In the genomic region with DNA sequence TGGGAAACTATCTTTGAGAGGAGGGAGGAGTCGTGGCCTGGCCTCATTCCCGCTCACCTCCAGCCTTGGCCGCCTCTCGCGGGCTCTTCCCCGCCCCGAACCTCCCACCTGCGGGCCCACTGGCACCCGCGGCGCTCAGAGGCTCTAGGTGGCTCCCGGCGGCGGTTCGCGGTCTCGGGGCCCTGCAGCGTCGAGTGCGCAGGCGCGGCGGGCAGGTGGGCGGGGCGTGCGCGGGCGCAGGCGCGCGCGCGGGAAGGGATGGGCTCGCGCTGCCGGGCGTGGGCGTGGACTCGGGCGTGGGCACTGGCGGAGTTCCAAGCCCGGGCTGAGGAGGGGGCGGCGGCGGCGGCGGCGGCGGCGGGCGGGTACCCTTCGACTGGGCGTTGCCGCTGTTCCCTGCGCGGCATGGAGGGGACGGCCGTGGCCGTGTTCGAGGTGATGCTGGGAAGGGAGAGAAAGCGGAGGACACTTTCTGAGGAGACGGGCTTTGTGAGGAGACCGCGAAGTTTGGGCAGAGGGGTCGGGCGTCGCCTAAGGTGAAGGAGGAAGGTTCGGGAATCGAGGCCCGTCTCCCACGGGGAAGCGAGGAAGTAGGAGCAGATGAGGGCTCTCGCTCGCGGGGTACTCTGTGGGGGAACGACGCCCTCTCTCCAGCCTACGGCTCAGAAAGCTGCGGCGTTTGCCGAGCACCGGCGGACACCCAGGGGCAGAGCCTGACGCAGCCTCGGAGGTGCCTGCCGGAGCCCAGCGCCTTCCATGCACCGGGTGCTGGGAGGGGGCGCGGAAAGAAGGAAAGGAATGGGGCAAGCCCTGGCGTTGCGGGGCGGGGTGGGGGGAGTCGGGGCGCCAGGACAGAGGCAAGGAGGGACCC, we compare ENCODE assay signal across 2 cellular contexts.
TF ChIP-seq lines count a peak whose summit lies in the region.

No MANE protein-coding gene starts in this region.

TF ChIP-seq in HEK293, 187 proteins besides CTCF, POLR2A, EP300 and RAD21 (continued from another document and continues in another):
- TF ChIP-seq, protein P1, sequence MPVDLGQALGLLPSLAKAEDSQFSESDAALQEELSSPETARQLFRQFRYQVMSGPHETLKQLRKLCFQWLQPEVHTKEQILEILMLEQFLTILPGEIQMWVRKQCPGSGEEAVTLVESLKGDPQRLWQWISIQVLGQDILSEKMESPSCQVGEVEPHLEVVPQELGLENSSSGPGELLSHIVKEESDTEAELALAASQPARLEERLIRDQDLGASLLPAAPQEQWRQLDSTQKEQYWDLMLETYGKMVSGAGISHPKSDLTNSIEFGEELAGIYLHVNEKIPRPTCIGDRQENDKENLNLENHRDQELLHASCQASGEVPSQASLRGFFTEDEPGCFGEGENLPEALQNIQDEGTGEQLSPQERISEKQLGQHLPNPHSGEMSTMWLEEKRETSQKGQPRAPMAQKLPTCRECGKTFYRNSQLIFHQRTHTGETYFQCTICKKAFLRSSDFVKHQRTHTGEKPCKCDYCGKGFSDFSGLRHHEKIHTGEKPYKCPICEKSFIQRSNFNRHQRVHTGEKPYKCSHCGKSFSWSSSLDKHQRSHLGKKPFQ (tag by site-specific recombination; IDR thresholded peaks at IDR 0.05), result no peak
- TF ChIP-seq, protein P2, sequence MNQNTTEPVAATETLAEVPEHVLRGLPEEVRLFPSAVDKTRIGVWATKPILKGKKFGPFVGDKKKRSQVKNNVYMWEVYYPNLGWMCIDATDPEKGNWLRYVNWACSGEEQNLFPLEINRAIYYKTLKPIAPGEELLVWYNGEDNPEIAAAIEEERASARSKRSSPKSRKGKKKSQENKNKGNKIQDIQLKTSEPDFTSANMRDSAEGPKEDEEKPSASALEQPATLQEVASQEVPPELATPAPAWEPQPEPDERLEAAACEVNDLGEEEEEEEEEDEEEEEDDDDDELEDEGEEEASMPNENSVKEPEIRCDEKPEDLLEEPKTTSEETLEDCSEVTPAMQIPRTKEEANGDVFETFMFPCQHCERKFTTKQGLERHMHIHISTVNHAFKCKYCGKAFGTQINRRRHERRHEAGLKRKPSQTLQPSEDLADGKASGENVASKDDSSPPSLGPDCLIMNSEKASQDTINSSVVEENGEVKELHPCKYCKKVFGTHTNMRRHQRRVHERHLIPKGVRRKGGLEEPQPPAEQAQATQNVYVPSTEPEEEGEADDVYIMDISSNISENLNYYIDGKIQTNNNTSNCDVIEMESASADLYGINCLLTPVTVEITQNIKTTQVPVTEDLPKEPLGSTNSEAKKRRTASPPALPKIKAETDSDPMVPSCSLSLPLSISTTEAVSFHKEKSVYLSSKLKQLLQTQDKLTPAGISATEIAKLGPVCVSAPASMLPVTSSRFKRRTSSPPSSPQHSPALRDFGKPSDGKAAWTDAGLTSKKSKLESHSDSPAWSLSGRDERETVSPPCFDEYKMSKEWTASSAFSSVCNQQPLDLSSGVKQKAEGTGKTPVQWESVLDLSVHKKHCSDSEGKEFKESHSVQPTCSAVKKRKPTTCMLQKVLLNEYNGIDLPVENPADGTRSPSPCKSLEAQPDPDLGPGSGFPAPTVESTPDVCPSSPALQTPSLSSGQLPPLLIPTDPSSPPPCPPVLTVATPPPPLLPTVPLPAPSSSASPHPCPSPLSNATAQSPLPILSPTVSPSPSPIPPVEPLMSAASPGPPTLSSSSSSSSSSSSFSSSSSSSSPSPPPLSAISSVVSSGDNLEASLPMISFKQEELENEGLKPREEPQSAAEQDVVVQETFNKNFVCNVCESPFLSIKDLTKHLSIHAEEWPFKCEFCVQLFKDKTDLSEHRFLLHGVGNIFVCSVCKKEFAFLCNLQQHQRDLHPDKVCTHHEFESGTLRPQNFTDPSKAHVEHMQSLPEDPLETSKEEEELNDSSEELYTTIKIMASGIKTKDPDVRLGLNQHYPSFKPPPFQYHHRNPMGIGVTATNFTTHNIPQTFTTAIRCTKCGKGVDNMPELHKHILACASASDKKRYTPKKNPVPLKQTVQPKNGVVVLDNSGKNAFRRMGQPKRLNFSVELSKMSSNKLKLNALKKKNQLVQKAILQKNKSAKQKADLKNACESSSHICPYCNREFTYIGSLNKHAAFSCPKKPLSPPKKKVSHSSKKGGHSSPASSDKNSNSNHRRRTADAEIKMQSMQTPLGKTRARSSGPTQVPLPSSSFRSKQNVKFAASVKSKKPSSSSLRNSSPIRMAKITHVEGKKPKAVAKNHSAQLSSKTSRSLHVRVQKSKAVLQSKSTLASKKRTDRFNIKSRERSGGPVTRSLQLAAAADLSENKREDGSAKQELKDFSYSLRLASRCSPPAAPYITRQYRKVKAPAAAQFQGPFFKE (tag by site-specific recombination; IDR thresholded peaks at IDR 0.05; ENCODE audit: borderline replicate concordance), result no peak
- TF ChIP-seq, protein P3, sequence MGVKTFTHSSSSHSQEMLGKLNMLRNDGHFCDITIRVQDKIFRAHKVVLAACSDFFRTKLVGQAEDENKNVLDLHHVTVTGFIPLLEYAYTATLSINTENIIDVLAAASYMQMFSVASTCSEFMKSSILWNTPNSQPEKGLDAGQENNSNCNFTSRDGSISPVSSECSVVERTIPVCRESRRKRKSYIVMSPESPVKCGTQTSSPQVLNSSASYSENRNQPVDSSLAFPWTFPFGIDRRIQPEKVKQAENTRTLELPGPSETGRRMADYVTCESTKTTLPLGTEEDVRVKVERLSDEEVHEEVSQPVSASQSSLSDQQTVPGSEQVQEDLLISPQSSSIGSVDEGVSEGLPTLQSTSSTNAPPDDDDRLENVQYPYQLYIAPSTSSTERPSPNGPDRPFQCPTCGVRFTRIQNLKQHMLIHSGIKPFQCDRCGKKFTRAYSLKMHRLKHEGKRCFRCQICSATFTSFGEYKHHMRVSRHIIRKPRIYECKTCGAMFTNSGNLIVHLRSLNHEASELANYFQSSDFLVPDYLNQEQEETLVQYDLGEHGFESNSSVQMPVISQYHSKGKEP (tag by site-specific recombination; IDR thresholded peaks at IDR 0.05), result no peak
- TF ChIP-seq HOXC10 (CRISPR knock-in tag; IDR thresholded peaks at IDR 0.05), result no peak
- TF ChIP-seq ZFP69B (tag by site-specific recombination; IDR thresholded peaks at IDR 0.05), result peak; percentile 91
- peak; percentile 80 for TF ChIP-seq KLF8 (tag by site-specific recombination; IDR thresholded peaks at IDR 0.05)
- TF ChIP-seq, protein P4, sequence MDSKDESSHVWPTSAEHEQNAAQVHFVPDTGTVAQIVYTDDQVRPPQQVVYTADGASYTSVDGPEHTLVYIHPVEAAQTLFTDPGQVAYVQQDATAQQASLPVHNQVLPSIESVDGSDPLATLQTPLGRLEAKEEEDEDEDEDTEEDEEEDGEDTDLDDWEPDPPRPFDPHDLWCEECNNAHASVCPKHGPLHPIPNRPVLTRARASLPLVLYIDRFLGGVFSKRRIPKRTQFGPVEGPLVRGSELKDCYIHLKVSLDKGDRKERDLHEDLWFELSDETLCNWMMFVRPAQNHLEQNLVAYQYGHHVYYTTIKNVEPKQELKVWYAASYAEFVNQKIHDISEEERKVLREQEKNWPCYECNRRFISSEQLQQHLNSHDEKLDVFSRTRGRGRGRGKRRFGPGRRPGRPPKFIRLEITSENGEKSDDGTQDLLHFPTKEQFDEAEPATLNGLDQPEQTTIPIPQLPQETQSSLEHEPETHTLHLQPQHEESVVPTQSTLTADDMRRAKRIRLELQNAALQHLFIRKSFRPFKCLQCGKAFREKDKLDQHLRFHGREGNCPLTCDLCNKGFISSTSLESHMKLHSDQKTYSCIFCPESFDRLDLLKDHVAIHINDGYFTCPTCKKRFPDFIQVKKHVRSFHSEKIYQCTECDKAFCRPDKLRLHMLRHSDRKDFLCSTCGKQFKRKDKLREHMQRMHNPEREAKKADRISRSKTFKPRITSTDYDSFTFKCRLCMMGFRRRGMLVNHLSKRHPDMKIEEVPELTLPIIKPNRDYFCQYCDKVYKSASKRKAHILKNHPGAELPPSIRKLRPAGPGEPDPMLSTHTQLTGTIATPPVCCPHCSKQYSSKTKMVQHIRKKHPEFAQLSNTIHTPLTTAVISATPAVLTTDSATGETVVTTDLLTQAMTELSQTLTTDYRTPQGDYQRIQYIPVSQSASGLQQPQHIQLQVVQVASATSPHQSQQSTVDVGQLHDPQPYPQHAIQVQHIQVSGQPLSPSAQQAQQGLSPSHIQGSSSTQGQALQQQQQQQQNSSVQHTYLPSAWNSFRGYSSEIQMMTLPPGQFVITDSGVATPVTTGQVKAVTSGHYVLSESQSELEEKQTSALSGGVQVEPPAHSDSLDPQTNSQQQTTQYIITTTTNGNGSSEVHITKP (tag by site-specific recombination; IDR thresholded peaks at IDR 0.05), result no peak

TF ChIP-seq in SK-N-SH, 30 proteins besides CTCF, POLR2A, EP300 and RAD21 (continued from another document):
- no peak for TF ChIP-seq FOXM1 (IDR thresholded peaks at IDR 0.05; ENCODE audit: low read depth)
- no peak for TF ChIP-seq GABPA (IDR thresholded peaks at IDR 0.05; ENCODE audit: low read depth)
- peak; percentile 83; the same call in 1 of the 2 replicates for TF ChIP-seq POLR2AphosphoS5 (IDR thresholded peaks at IDR 0.05; ENCODE audit: low read depth, low read length)
- TF ChIP-seq NRF1 (IDR thresholded peaks at IDR 0.05; ENCODE audit: low read depth, low read length), result peak; percentile 95
- TF ChIP-seq, protein P5, sequence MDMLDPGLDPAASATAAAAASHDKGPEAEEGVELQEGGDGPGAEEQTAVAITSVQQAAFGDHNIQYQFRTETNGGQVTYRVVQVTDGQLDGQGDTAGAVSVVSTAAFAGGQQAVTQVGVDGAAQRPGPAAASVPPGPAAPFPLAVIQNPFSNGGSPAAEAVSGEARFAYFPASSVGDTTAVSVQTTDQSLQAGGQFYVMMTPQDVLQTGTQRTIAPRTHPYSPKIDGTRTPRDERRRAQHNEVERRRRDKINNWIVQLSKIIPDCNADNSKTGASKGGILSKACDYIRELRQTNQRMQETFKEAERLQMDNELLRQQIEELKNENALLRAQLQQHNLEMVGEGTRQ (IDR thresholded peaks at IDR 0.05; ENCODE audit: borderline replicate concordance, low read depth, low read length), result no peak
- TF ChIP-seq, protein P6, sequence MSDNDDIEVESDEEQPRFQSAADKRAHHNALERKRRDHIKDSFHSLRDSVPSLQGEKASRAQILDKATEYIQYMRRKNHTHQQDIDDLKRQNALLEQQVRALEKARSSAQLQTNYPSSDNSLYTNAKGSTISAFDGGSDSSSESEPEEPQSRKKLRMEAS (IDR thresholded peaks at IDR 0.05; ENCODE audit: low read depth), result peak; percentile 47
- TF ChIP-seq, protein P7, sequence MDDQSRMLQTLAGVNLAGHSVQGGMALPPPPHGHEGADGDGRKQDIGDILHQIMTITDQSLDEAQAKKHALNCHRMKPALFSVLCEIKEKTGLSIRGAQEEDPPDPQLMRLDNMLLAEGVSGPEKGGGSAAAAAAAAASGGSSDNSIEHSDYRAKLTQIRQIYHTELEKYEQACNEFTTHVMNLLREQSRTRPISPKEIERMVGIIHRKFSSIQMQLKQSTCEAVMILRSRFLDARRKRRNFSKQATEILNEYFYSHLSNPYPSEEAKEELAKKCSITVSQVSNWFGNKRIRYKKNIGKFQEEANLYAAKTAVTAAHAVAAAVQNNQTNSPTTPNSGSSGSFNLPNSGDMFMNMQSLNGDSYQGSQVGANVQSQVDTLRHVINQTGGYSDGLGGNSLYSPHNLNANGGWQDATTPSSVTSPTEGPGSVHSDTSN (IDR thresholded peaks at IDR 0.05), result no peak
- TF ChIP-seq YY1 (IDR thresholded peaks at IDR 0.05; ENCODE audit: low read depth), result no peak
- TF ChIP-seq TEAD4 (IDR thresholded peaks at IDR 0.05; ENCODE audit: borderline replicate concordance, insufficient read depth), result no peak
- TF ChIP-seq TAF1 (IDR thresholded peaks at IDR 0.05; ENCODE audit: borderline replicate concordance, low read depth, low read length), result 0 out of 2 replicates have a peak, but pooled peaks have one; percentile 35
- TF ChIP-seq JUND (IDR thresholded peaks at IDR 0.05), result no peak
- no peak for TF ChIP-seq SMC3 (IDR thresholded peaks at IDR 0.05; ENCODE audit: low read depth, low read length)
- no peak for TF ChIP-seq EZH2phosphoT487 (IDR thresholded peaks at IDR 0.05; ENCODE audit: borderline replicate concordance, low read depth)
- no peak for TF ChIP-seq ELF1 (IDR thresholded peaks at IDR 0.05)
- TF ChIP-seq, protein P8, sequence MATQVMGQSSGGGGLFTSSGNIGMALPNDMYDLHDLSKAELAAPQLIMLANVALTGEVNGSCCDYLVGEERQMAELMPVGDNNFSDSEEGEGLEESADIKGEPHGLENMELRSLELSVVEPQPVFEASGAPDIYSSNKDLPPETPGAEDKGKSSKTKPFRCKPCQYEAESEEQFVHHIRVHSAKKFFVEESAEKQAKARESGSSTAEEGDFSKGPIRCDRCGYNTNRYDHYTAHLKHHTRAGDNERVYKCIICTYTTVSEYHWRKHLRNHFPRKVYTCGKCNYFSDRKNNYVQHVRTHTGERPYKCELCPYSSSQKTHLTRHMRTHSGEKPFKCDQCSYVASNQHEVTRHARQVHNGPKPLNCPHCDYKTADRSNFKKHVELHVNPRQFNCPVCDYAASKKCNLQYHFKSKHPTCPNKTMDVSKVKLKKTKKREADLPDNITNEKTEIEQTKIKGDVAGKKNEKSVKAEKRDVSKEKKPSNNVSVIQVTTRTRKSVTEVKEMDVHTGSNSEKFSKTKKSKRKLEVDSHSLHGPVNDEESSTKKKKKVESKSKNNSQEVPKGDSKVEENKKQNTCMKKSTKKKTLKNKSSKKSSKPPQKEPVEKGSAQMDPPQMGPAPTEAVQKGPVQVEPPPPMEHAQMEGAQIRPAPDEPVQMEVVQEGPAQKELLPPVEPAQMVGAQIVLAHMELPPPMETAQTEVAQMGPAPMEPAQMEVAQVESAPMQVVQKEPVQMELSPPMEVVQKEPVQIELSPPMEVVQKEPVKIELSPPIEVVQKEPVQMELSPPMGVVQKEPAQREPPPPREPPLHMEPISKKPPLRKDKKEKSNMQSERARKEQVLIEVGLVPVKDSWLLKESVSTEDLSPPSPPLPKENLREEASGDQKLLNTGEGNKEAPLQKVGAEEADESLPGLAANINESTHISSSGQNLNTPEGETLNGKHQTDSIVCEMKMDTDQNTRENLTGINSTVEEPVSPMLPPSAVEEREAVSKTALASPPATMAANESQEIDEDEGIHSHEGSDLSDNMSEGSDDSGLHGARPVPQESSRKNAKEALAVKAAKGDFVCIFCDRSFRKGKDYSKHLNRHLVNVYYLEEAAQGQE (IDR thresholded peaks at IDR 0.05; ENCODE audit: low read depth, low read length), result no peak
- no peak for TF ChIP-seq FOSL2 (IDR thresholded peaks at IDR 0.05; ENCODE audit: borderline replicate concordance, low read depth)
- TF ChIP-seq RCOR1 (IDR thresholded peaks at IDR 0.05; ENCODE audit: low read length), result no peak
- TF ChIP-seq RFX5 (IDR thresholded peaks at IDR 0.05; ENCODE audit: low read length), result no peak
- TF ChIP-seq NFIC (IDR thresholded peaks at IDR 0.05; ENCODE audit: borderline replicate concordance), result peak; percentile 68
- TF ChIP-seq, protein P9, sequence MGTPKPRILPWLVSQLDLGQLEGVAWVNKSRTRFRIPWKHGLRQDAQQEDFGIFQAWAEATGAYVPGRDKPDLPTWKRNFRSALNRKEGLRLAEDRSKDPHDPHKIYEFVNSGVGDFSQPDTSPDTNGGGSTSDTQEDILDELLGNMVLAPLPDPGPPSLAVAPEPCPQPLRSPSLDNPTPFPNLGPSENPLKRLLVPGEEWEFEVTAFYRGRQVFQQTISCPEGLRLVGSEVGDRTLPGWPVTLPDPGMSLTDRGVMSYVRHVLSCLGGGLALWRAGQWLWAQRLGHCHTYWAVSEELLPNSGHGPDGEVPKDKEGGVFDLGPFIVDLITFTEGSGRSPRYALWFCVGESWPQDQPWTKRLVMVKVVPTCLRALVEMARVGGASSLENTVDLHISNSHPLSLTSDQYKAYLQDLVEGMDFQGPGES (IDR thresholded peaks at IDR 0.05; ENCODE audit: low read depth, low read length), result no peak
- TF ChIP-seq TCF12 (IDR thresholded peaks at IDR 0.05), result no peak
